3 cellular contexts compared by ENCODE assay signal in the genomic region with DNA sequence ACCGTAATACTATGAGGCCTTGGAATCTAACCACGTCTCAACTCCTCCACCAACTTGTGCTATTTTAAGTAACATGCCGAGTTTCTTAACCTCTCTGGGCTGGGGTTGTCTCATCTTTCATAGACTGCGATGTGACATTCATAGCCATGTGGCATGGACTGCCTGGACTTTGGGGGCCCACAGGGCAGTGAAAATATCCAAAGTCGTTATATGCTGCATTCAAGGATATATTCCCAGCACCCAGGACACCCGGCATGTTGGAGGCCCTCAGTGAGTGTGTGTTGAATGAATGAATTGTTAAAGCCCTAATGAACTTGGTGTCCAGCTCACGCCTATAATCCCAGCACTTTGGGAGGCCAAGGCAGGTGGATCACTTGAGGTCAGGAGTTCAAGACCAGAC.
"Had no signal": no experiment of that assay in that cellular context is flagged by ENCODE, and none has a peak within 500 bp of the region (broad histone marks: within the 10 kb centered on the region; RNA-seq: fewer than 3 reads in every experiment).

No MANE protein-coding gene starts in this region.

- H3K4me3 ChIP-seq: GM12878 had no signal

- DNase-seq: GDM1, GF-D8 had no signal
